ENCODE assay signal across 9 cellular contexts in the genomic region with DNA sequence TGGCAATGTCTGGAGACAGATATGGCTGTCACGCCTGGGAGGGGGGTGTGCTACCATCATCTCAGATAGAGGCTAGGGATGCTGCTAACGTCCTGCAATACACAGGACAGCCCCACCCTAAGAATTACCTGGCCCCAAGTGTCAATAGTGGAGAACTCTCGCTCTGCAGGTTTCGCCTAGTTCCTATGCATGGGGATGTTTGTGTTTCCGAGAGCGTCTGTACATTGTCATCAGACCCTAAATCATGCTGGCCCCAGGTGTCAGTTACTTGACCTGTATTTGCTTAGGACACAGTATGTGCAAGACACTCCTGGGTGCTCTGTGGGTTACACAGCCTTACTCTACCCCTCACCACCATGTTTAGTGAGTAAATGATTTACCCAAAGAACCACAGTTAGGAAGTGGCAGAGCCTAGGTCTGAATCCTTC.
DNase-seq lines count a peak whose midpoint lies in the region; ATAC-seq and TF ChIP-seq lines count a peak whose summit lies in the region.
"Had no signal": no experiment of that assay in that cellular context is flagged by ENCODE, and none has a peak within 500 bp of the region (broad histone marks: within the 10 kb centered on the region; RNA-seq: fewer than 3 reads in every experiment).

No MANE protein-coding gene starts in this region.

- no peaks in the 10 kb centered on the region for H3K9me3 ChIP-seq in BLaER1
- H3K9me3 ChIP-seq in gastroesophageal sphincter, result no peaks in the 10 kb centered on the region

- H3K36me3 ChIP-seq in BLaER1, result peaks cover 20% of the 10 kb centered on the region; the same call in 1 of the 2 replicates
- no peaks in the 10 kb centered on the region for H3K36me3 ChIP-seq in gastroesophageal sphincter

- no peaks in the 10 kb centered on the region for H3K27me3 ChIP-seq in BLaER1
- no peaks in the 10 kb centered on the region for H3K27me3 ChIP-seq in gastroesophageal sphincter

- no peak overlapping the region for H3K9ac ChIP-seq in BLaER1

- H3K4me1 ChIP-seq in BLaER1, result peaks cover 73% of the 10 kb centered on the region
- peaks cover 53 to 99% (median 76%) of the 10 kb centered on the region in 3 donors for H3K4me1 ChIP-seq in gastroesophageal sphincter

- TF ChIP-seq POLR2A in gastroesophageal sphincter (IDR thresholded peaks at IDR 0.05), result no peak

- H3K4me3 ChIP-seq in BLaER1, result no peak overlapping the region
- H3K4me3 ChIP-seq in gastroesophageal sphincter, result no peak overlapping the region

- peaks cover 98% of the 10 kb centered on the region for H4K20me1 ChIP-seq in BLaER1

- H3K4me2 ChIP-seq in BLaER1, result peak overlapping the region; percentile 64

- WGBS in gastroesophageal sphincter (ENCODE audit: low coverage in 1 of 2), 2 donors, result 90% methylated on average over 2 of the region's 6 CpGs; no CpG with 5 or more reads in 1 of the 2 donors

- H3K27ac ChIP-seq in BLaER1, result no peak overlapping the region
- peak overlapping the region in 3 of 4 donors; percentile 40 to 86 (median 66) for H3K27ac ChIP-seq in gastroesophageal sphincter

- DNase-seq in AML-193 (lab: John Stamatoyannopoulos, UW) (no peak), DMS114 treated with DMSO at 0.1 percent for 48 hours (lab: John Stamatoyannopoulos, UW; ENCODE audit: unreplicated experiment) (no peak), NCI-H82 treated with DMSO at 0.1 percent for 48 hours (lab: John Stamatoyannopoulos, UW; ENCODE audit: unreplicated experiment) (no peak), medulla oblongata (ENCODE audit: extremely low spot score) (no peak)
- DNase-seq: activated T-cell treated with anti-CD3 and anti-CD28 coated beads, Interleukin-2, amount 50 U/mL, for 1 hour had no signal

- peak; percentile 68 for ATAC-seq in GM19395 (IDR thresholded peaks at IDR 0.05; ENCODE audit: unreplicated experiment)
- peak; percentile 59 for ATAC-seq in HG03108 (IDR thresholded peaks at IDR 0.05; ENCODE audit: unreplicated experiment)
- ATAC-seq in gastroesophageal sphincter, result no peak

- TF ChIP-seq EP300 in gastroesophageal sphincter (IDR thresholded peaks at IDR 0.05), result no peak

- TF ChIP-seq CTCF in gastroesophageal sphincter (IDR thresholded peaks at IDR 0.05), result no peak
